Comparison of ENCODE assay signal across 14 cellular contexts in genomic region chr3:87229113-87229512, GRCh38. TPM values are rescaled to one million over a fixed set of nuclear protein-coding genes. Genes with fewer than 3 reads are reported as not detected.
DNase-seq lines count a peak whose midpoint lies in the region; ATAC-seq and TF ChIP-seq lines count a peak whose summit lies in the region.
"Had no signal": no experiment of that assay in that cellular context is flagged by ENCODE, and none has a peak within 500 bp of the region (broad histone marks: within the 10 kb centered on the region; RNA-seq: fewer than 3 reads in every experiment).

No MANE protein-coding gene starts in this region.

- POLR2A ChIA-PET in MCF 10A (lab: Yijun Ruan, JAX): interaction anchor here (0.9 to 2.6 kb wide), 3 partner anchors 8 to 829 kb away, joined by 3 to 17 read pairs (median 3); no protein-coding TSS in a partner anchor
- POLR2A ChIA-PET in T-cell (lab: Charles Lee): interaction anchor here in 1 of 2 donors (0.6 to 0.7 kb wide), 2 partner anchors 56 to 879 kb away, joined by 6 to 7 read pairs; no protein-coding TSS in a partner anchor

- no peak for ATAC-seq in T-cell (replicated peaks in 1 of 4)
- no peak for ATAC-seq in stimulated activated effector memory CD8-positive, alpha-beta T cell treated with anti-CD3 and anti-CD28 coated beads, Interleukin-12 subunit alpha, Interleukin-12 subunit beta, amount 100 ng/mL, for 72 hours
- ATAC-seq in GM19395 (IDR thresholded peaks at IDR 0.05; ENCODE audit: unreplicated experiment): no peak
- no peak for ATAC-seq in heart left ventricle
- ATAC-seq in GM21360 (IDR thresholded peaks at IDR 0.05; ENCODE audit: unreplicated experiment): no peak

- H3K27ac ChIP-seq in breast epithelium (no peak overlapping the region), iPS-20b (ENCODE audit: low read length) (no peak overlapping the region), heart left ventricle (no peak overlapping the region)
- H3K27ac ChIP-seq: adrenal gland, parathyroid adenoma had no signal

- no peak for TF ChIP-seq POLR2A in breast epithelium (IDR thresholded peaks at IDR 0.05)
- no peak for TF ChIP-seq POLR2A in heart left ventricle (IDR thresholded peaks at IDR 0.05)

- H3K4me1 Mint-ChIP-seq in MCF 10A (ENCODE audit: insufficient read depth, unreplicated experiment) (peaks cover 29% of the 10 kb centered on the region), T-cell (peaks cover 60 to 66% (median 60%) of the 10 kb centered on the region in 3 donors)
- H3K4me1 Mint-ChIP-seq in stimulated activated effector memory CD8-positive, alpha-beta T cell treated with anti-CD3 and anti-CD28 coated beads, Interleukin-12 subunit alpha, Interleukin-12 subunit beta, amount 100 ng/mL, for 72 hours: peaks cover 37% of the 10 kb centered on the region

- H3K4me1 ChIP-seq in breast epithelium: no peaks in the 10 kb centered on the region
- H3K4me1 ChIP-seq in iPS-20b (ENCODE audit: insufficient read depth, low read length): peaks cover 14% of the 10 kb centered on the region; the same call in 1 of the 2 replicates
- H3K4me1 ChIP-seq in heart left ventricle: peaks cover 0 to 39% (median 21%) of the 10 kb centered on the region in 12 donors

- H3K36me3 ChIP-seq in breast epithelium (no peaks in the 10 kb centered on the region), iPS-20b (ENCODE audit: insufficient read depth, low read depth, low read length) (no peaks in the 10 kb centered on the region), heart left ventricle (no peaks in the 10 kb centered on the region)
- H3K36me3 ChIP-seq: adrenal gland had no signal

- H3K36me3 Mint-ChIP-seq in MCF 10A (ENCODE audit: insufficient read depth, unreplicated experiment) (peaks cover 5% of the 10 kb centered on the region), T-cell (peaks cover 16% of the 10 kb centered on the region)
- H3K36me3 Mint-ChIP-seq in stimulated activated effector memory CD8-positive, alpha-beta T cell treated with anti-CD3 and anti-CD28 coated beads, Interleukin-12 subunit alpha, Interleukin-12 subunit beta, amount 100 ng/mL, for 72 hours: peaks cover 13% of the 10 kb centered on the region

- 88 to 91% (median 90%) methylated on average over 1 of the region's 1 CpG for WGBS in heart left ventricle, 4 donors

- CTCF ChIA-PET in MCF 10A (lab: Yijun Ruan, JAX) (interaction anchor here (0.7 kb wide), 1 partner anchor 1178 kb away, joined by 3 read pairs; no protein-coding TSS in a partner anchor), T-cell (lab: Charles Lee) (no interaction called here)

- no peak for DNase-seq in MCF 10A (ENCODE audit: unreplicated experiment)
- no peak for DNase-seq in breast epithelium (ENCODE audit: low spot score in 2 of 2)
- DNase-seq in T-cell: no peak
- DNase-seq in stimulated activated effector memory CD8-positive, alpha-beta T cell treated with anti-CD3 and anti-CD28 coated beads, Interleukin-12 subunit alpha, Interleukin-12 subunit beta, amount 100 ng/mL, for 72 hours (ENCODE audit: low spot score in 2 of 2): no peak
- DNase-seq in heart left ventricle: no peak
- DNase-seq: adrenal gland; NCI-H2107; stimulated activated CD4-positive, alpha-beta T cell treated with anti-CD3 and anti-CD28 coated beads, Interleukin-1b, Interleukin-23, amount 100 ng/mL, for 48 hours; T-helper 2 cell had no signal

- H3K9me3 Mint-ChIP-seq in MCF 10A (ENCODE audit: unreplicated experiment): no peaks in the 10 kb centered on the region
- no peaks in the 10 kb centered on the region for H3K9me3 Mint-ChIP-seq in T-cell
- no peaks in the 10 kb centered on the region for H3K9me3 Mint-ChIP-seq in stimulated activated effector memory CD8-positive, alpha-beta T cell treated with anti-CD3 and anti-CD28 coated beads, Interleukin-12 subunit alpha, Interleukin-12 subunit beta, amount 100 ng/mL, for 72 hours

- H3K4me3 ChIP-seq in breast epithelium (peak overlapping the region in 1 of 3 donors; percentile 31), iPS-20b (ENCODE audit: low read length) (peak overlapping the region; percentile 100), heart left ventricle (peak overlapping the region in 5 of 12 donors; percentile 65 to 98 (median 93))

- intact Hi-C loops in MCF 10A (cut with micrococcal nuclease): loop anchor here (10.0 kb wide), 1 partner anchor 234 kb away; the partner anchor contains the start of gene VGLL3
- intact Hi-C loops in breast epithelium (cut with DNase I; ENCODE audit: low total_unique reads): no loop called here
- intact Hi-C loops in heart left ventricle (cut with DNase I): no loop called here

- H3K9ac ChIP-seq in iPS-20b (ENCODE audit: low read depth, low read length): no peak overlapping the region
- H3K9ac ChIP-seq: parathyroid adenoma had no signal

- H3K27me3 ChIP-seq in breast epithelium (no peaks in the 10 kb centered on the region), iPS-20b (ENCODE audit: insufficient read depth, low read length) (no peaks in the 10 kb centered on the region), heart left ventricle (no peaks in the 10 kb centered on the region)
- H3K27me3 ChIP-seq: adrenal gland had no signal

- no peaks in the 10 kb centered on the region for H3K27me3 Mint-ChIP-seq in MCF 10A (ENCODE audit: insufficient read depth, unreplicated experiment)
- H3K27me3 Mint-ChIP-seq in T-cell: peaks cover 0 to 6% of the 10 kb centered on the region in 2 donors

- TF ChIP-seq CTCF in MCF 10A (IDR thresholded peaks at IDR 0.05; ENCODE audit: unreplicated experiment) (no peak), breast epithelium (IDR thresholded peaks at IDR 0.05) (no peak), heart left ventricle (IDR thresholded peaks at IDR 0.05) (no peak)

- no TSS peak for BruUV-seq in MCF 10A (replicated peaks; lab: Mats Ljungman, UMichigan)

- no peaks in the 10 kb centered on the region for H3K9me3 ChIP-seq in breast epithelium
- no peaks in the 10 kb centered on the region for H3K9me3 ChIP-seq in iPS-20b (ENCODE audit: insufficient read depth, low read depth, low read length)
- no peaks in the 10 kb centered on the region for H3K9me3 ChIP-seq in heart left ventricle
- H3K9me3 ChIP-seq: adrenal gland had no signal

- H3K27ac Mint-ChIP-seq in MCF 10A (ENCODE audit: low read depth, unreplicated experiment): peak overlapping the region; percentile 99
- no peak overlapping the region for H3K27ac Mint-ChIP-seq in T-cell
- H3K27ac Mint-ChIP-seq in stimulated activated effector memory CD8-positive, alpha-beta T cell treated with anti-CD3 and anti-CD28 coated beads, Interleukin-12 subunit alpha, Interleukin-12 subunit beta, amount 100 ng/mL, for 72 hours: no peak overlapping the region

- peak overlapping the region; percentile 97 for H3K4me3 Mint-ChIP-seq in MCF 10A (ENCODE audit: unreplicated experiment)
- peak overlapping the region; percentile 56 to 99 (median 99) for H3K4me3 Mint-ChIP-seq in T-cell
- H3K4me3 Mint-ChIP-seq in stimulated activated effector memory CD8-positive, alpha-beta T cell treated with anti-CD3 and anti-CD28 coated beads, Interleukin-12 subunit alpha, Interleukin-12 subunit beta, amount 100 ng/mL, for 72 hours: peak overlapping the region; percentile 99

RNA-seq across cellular contexts. Expression of gene CHMP2B, which starts 2.0 kb away (rescaled TPM):
- total RNA-seq in MCF 10A (2022): 45.5 and 62.2 TPM in 2 replicates
- total RNA-seq in breast epithelium: 10 to 100 TPM; 32.0 to 42.6 (median 32.4) TPM
- 10 to 100 TPM; 18.3 to 26.3 (median 23.3) TPM for total RNA-seq in T-cell
- 10 to 100 TPM; 25.3 to 42.3 (median 32.0) TPM for total RNA-seq in heart left ventricle
- polyA plus RNA-seq in heart left ventricle: 10 to 100 TPM; 13.6 to 28.3 TPM

RNA-seq across cellular contexts. Expression of gene POU1F1, which starts 47.3 kb away (rescaled TPM):
- total RNA-seq in MCF 10A (2022) (not detected in 2 replicates), breast epithelium (not detected), T-cell (not detected), heart left ventricle (not detected)
- not detected for polyA plus RNA-seq in heart left ventricle
- total RNA-seq: adrenal gland, M059J had no signal
- polyA plus RNA-seq: adrenal gland had no signal
